8 cellular contexts compared by ENCODE assay signal in the genomic region with DNA sequence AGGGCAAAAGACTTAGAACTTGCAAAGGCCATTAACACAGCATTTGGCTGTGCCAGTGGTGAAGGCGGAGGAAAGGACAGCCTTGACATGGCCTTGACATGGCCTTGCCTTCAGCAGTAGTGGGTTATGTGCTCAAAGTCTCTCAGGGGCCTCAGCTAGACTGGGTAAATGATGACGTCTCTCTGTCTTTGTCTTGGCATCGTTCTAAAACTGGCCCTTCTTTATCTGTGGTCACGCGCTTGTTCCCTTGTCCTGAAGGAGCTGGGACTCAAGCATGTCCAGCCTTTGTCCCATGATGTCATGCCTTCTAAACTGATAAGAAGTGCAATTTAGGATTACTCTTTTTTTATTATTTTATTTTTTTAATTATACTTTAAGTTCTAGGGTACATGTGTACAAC.
"Had no signal": no experiment of that assay in that cellular context is flagged by ENCODE, and none has a peak within 500 bp of the region (broad histone marks: within the 10 kb centered on the region; RNA-seq: fewer than 3 reads in every experiment).

No MANE protein-coding gene starts in this region.

- H3K27ac ChIP-seq: GM23248 had no signal

- H3K9me3 ChIP-seq: HAP-1 had no signal

- H3K4me3 Mint-ChIP-seq: HFFc6 had no signal

- H3K36me3 ChIP-seq: HAP-1 had no signal

- H3K27ac Mint-ChIP-seq: HFFc6 had no signal

- ATAC-seq: HCT116, K562 had no signal

- DNase-seq: GM23248, GOT3, H7, HFFc6, IMR-90 had no signal

- H3K4me1 ChIP-seq: HAP-1 had no signal

- H3K4me3 ChIP-seq: GM23248, HAP-1, K562 had no signal
